Comparison of ENCODE assay signal across 9 cellular contexts in the genomic region with DNA sequence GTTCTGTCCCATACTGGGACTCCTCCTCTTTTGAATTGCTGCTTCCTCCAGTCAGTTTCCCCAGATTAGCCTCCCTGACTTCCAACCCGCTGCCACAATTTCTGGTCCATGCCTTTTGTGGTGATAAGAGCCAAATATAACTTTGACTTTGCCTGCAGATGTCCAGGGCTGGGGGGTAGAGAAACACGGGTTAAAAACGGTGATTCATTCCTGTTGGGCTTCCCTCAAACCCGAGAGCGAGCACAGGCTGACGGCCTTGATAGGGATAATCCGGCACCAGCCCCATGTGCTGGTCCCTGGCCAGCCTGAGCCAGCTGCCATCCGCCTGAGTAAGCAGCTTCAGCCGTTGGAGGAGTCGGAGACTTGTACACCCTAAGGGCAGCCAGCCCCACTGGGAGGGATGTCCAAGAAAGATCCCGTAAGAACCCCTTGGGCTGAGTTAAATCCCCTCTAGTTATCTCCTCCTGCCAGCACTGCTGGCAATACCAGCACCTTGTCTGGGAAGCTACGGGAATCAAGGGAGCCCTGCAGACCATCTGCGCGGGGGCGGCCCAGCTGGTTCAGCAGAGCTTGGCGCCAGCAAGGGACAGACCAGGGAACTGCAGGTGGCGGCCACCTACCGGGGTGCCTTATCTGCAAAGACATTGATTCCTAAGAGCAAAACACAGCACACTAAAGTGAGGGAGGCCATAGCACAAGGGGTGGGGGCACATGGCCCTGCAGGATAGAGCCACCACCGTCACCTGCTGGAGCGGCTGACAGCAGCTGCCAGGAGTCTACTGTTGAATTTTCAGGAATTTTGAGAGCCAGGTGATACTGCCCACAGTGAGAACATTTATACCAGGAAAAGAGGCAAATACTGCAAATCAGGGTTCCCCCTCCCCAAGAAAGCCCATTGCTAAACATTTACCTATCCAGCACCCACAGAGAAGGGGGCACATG. TPM values are rescaled to one million over a fixed set of nuclear protein-coding genes. Genes with fewer than 3 reads are reported as not detected.
DNase-seq lines count a peak whose midpoint lies in the region; TF ChIP-seq lines count a peak whose summit lies in the region.
"Had no signal": no experiment of that assay in that cellular context is flagged by ENCODE, and none has a peak within 500 bp of the region (broad histone marks: within the 10 kb centered on the region; RNA-seq: fewer than 3 reads in every experiment).

No MANE protein-coding gene starts in this region.

- intact Hi-C loops in OCI-LY7 (cut with micrococcal nuclease; ENCODE audit: unreplicated experiment): no loop called here
- intact Hi-C loops in colonic mucosa (cut with DNase I): no loop called here

- H3K79me2 ChIP-seq in OCI-LY7 (ENCODE audit: insufficient read depth, low read depth, low read length): no peaks in the 10 kb centered on the region

- H4K20me1 ChIP-seq in OCI-LY7 (ENCODE audit: insufficient read depth, low read length): no peaks in the 10 kb centered on the region

- TF ChIP-seq RAD21 in liver (IDR thresholded peaks at IDR 0.05): no peak

- H3K9me3 ChIP-seq in HAP-1: no peaks in the 10 kb centered on the region
- no peaks in the 10 kb centered on the region for H3K9me3 ChIP-seq in OCI-LY7 (ENCODE audit: low read length)
- no peaks in the 10 kb centered on the region for H3K9me3 ChIP-seq in colonic mucosa
- no peaks in the 10 kb centered on the region for H3K9me3 ChIP-seq in liver (ENCODE audit: control insufficient read depth in 4 of 4, low read length in 3 of 4)
- no peaks in the 10 kb centered on the region for H3K9me3 ChIP-seq in suprapubic skin

- no peaks in the 10 kb centered on the region for H3K9me2 ChIP-seq in OCI-LY7 (ENCODE audit: insufficient read depth, low read length)

- H3K4me3 ChIP-seq in BJ (ENCODE audit: low read depth, low read length) (no peak overlapping the region), HAP-1 (no peak overlapping the region), OCI-LY7 (ENCODE audit: low read depth, low read length, poor library complexity, severe bottlenecking) (no peak overlapping the region), colonic mucosa (no peak overlapping the region), liver (ENCODE audit: low read depth in 1 of 3, low read length in 3 of 3) (no peak overlapping the region), suprapubic skin (no peak overlapping the region)

- H3K9ac ChIP-seq in colonic mucosa (ENCODE audit: low read depth in 2 of 2, low read length in 2 of 2) (peak overlapping the region in 1 of 2 donors; percentile 9), liver (ENCODE audit: low read depth in 1 of 2, low read length in 2 of 2) (no peak overlapping the region)
- H3K9ac ChIP-seq: KMS-11 had no signal

- peaks cover 6% of the 10 kb centered on the region; the same call in 1 of the 2 replicates for H3K4me1 ChIP-seq in HAP-1
- H3K4me1 ChIP-seq in OCI-LY7 (ENCODE audit: insufficient read depth, low read length, poor library complexity, severe bottlenecking): peaks cover 19% of the 10 kb centered on the region
- no peaks in the 10 kb centered on the region for H3K4me1 ChIP-seq in colonic mucosa
- H3K4me1 ChIP-seq in liver (ENCODE audit: control insufficient read depth in 4 of 4, insufficient read depth in 4 of 4, low read length in 3 of 4): peaks cover 0 to 4% (median 0%) of the 10 kb centered on the region in 4 donors
- H3K4me1 ChIP-seq in suprapubic skin: peaks cover 63% of the 10 kb centered on the region

- no peak for TF ChIP-seq EP300 in suprapubic skin (IDR thresholded peaks at IDR 0.05)

- peak; percentile 95 for DNase-seq in BJ (ENCODE audit: low read depth)
- DNase-seq in HAP-1 (ENCODE audit: low spot score in 2 of 2): peak; percentile 39 to 82
- DNase-seq in OCI-LY7 (ENCODE audit: low spot score): peak; percentile 39
- DNase-seq in colonic mucosa: peak; percentile 56
- peak in 1 of 2 donors; percentile 85 for DNase-seq in suprapubic skin (ENCODE audit: low spot score in 2 of 2)
- DNase-seq in NCI-H2227 treated with DMSO at 0.1 percent for 48 hours (lab: John Stamatoyannopoulos, UW): no peak
- DNase-seq in stimulated activated CD4-positive, alpha-beta T cell treated with anti-CD3 and anti-CD28 coated beads, Interleukin-4, amount 100 ng/mL, for 24 hours: no peak

- H3K27ac ChIP-seq in OCI-LY7 (ENCODE audit: low read depth, low read length, poor library complexity, severe bottlenecking): no peak overlapping the region
- peak overlapping the region; percentile 39 for H3K27ac ChIP-seq in colonic mucosa
- H3K27ac ChIP-seq in liver (ENCODE audit: low read depth in 1 of 2, low read length in 2 of 2): no peak overlapping the region
- peak overlapping the region; percentile 56 for H3K27ac ChIP-seq in suprapubic skin
- H3K27ac ChIP-seq: KMS-11 had no signal

- CTCF ChIA-PET in BJ (lab: Yijun Ruan, JAX) (interaction anchor here (0.6 to 3.0 kb wide), 17 partner anchors 8 to 238 kb away, joined by 3 to 23 read pairs (median 3); a partner anchor contains a TSS), OCI-LY7 (lab: Charles Lee; ENCODE audit: unreplicated experiment) (interaction anchor here (0.6 kb wide), 1 partner anchor 204 kb away, joined by 3 read pairs; no protein-coding TSS in a partner anchor)

- peak overlapping the region; percentile 51; the same call in 1 of the 2 replicates for H2AFZ ChIP-seq in OCI-LY7 (ENCODE audit: low read length)

- TF ChIP-seq POLR2A in suprapubic skin (IDR thresholded peaks at IDR 0.05): no peak

- H3K27me3 ChIP-seq in BJ (ENCODE audit: control insufficient read depth, insufficient read depth, low read length) (no peaks in the 10 kb centered on the region), HAP-1 (ENCODE audit: low read depth) (no peaks in the 10 kb centered on the region), colonic mucosa (no peaks in the 10 kb centered on the region), liver (ENCODE audit: control insufficient read depth in 4 of 4, insufficient read depth in 4 of 4, low read length in 3 of 4) (no peaks in the 10 kb centered on the region), suprapubic skin (peaks cover 2% of the 10 kb centered on the region)

- 60% methylated on average over 20 of the region's 20 CpGs for WGBS in liver
- 12% methylated on average over 20 of the region's 20 CpGs for WGBS in suprapubic skin

- in situ Hi-C loops in HAP-1 (cut with MboI; ENCODE audit: low sequenced_read_pairs): no loop called here

- H3K36me3 ChIP-seq in BJ (ENCODE audit: control insufficient read depth, insufficient read depth, low read length) (peaks cover 4% of the 10 kb centered on the region), HAP-1 (replicated peaks) (no peaks in the 10 kb centered on the region), OCI-LY7 (ENCODE audit: insufficient read depth, low read length) (no peaks in the 10 kb centered on the region), colonic mucosa (no peaks in the 10 kb centered on the region), liver (ENCODE audit: control insufficient read depth in 4 of 4, insufficient read depth in 3 of 4, low read depth in 1 of 4, low read length in 3 of 4) (peaks cover 0 to 2% (median 0%) of the 10 kb centered on the region in 4 donors), suprapubic skin (peaks cover 2% of the 10 kb centered on the region)

- peak; percentile 58 for TF ChIP-seq CTCF in BJ (IDR thresholded peaks at IDR 0.05; ENCODE audit: insufficient read depth, low read depth, low read length)
- TF ChIP-seq CTCF in OCI-LY7 (conservative IDR thresholded peaks at IDR 0.05; ENCODE audit: low read length): peak; percentile 66
- TF ChIP-seq CTCF in colonic mucosa (IDR thresholded peaks at IDR 0.05): peak; percentile 22
- TF ChIP-seq CTCF in liver (IDR thresholded peaks at IDR 0.05; ENCODE audit: low read depth, low read length, missing input control): peak; percentile 8
- TF ChIP-seq CTCF in suprapubic skin (IDR thresholded peaks at IDR 0.05): peak in 1 of 2 donors; percentile 32

- peak overlapping the region; percentile 35; the same call in 1 of the 2 replicates for H3K4me2 ChIP-seq in OCI-LY7 (ENCODE audit: low read length)
- H3K4me2 ChIP-seq: KMS-11 had no signal

- POLR2A ChIA-PET in BJ (lab: Charles Lee): interaction anchor here (0.7 kb wide), 1 partner anchor 44 kb away, joined by 4 read pairs; no protein-coding TSS in a partner anchor
- POLR2A ChIA-PET in OCI-LY7 (lab: Charles Lee): interaction anchor here (0.6 kb wide), 1 partner anchor 25 kb away, joined by 5 read pairs; no protein-coding TSS in a partner anchor

- BruUV-seq in OCI-LY7 (replicated peaks; lab: Mats Ljungman, UMichigan): no TSS peak

TF ChIP-seq in liver, 16 proteins besides CTCF, POLR2A, EP300 and RAD21:
- TF ChIP-seq TAF1 (conservative IDR thresholded peaks at IDR 0.05) (no peak), SP1 (IDR thresholded peaks at IDR 0.05) (no peak), EGR1 (IDR thresholded peaks at IDR 0.05; ENCODE audit: low read depth in 2 of 2) (no peak)
- TF ChIP-seq, protein P1, sequence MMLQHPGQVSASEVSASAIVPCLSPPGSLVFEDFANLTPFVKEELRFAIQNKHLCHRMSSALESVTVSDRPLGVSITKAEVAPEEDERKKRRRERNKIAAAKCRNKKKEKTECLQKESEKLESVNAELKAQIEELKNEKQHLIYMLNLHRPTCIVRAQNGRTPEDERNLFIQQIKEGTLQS (IDR thresholded peaks at IDR 0.05): no peak

RNA-seq across cellular contexts. Expression of a gene that starts 18.1 kb away (rescaled TPM):
- 9.5 and 24.1 TPM in 2 replicates for polyA plus RNA-seq in BJ (2011; rRNA removed)
- 17.8 and 24.3 TPM in 2 replicates for polyA minus RNA-seq in BJ (2011; rRNA and poly(A)+ RNA removed)
- not detected in 2 replicates for total RNA-seq in OCI-LY7 (2014; rRNA removed; shearing (Covaris generic))
- total RNA-seq in OCI-LY7 (2022): not detected in 2 replicates
- total RNA-seq in colonic mucosa: 10 to 100 TPM in 1 of 2 donors, 1 to 10 TPM in 1; 2.1 to 12.7 TPM
- 1 to 10 TPM; 1.2 to 1.5 TPM for total RNA-seq in liver
- under 1 TPM; 0.07 to 0.36 TPM for polyA plus RNA-seq in liver
- total RNA-seq in suprapubic skin: 10 to 100 TPM; 12.8 to 19.7 (median 14.0) TPM

RNA-seq across cellular contexts. Expression of a gene that starts 46.8 kb away (rescaled TPM):
- polyA plus RNA-seq in BJ (2011; rRNA removed): 17.3 and 23.5 TPM in 2 replicates
- polyA minus RNA-seq in BJ (2011; rRNA and poly(A)+ RNA removed): 31.3 and 33.2 TPM in 2 replicates
- total RNA-seq in OCI-LY7 (2014; rRNA removed; shearing (Covaris generic)): 0.05 and 0.09 TPM in 2 replicates
- total RNA-seq in OCI-LY7 (2022): 0.31 and 0.38 TPM in 2 replicates
- total RNA-seq in colonic mucosa: 10 to 100 TPM; 26.2 to 28.1 TPM
- 10 to 100 TPM in 1 of 2 donors, 1 to 10 TPM in 1; 7.1 to 10.8 TPM for total RNA-seq in liver
- 10 to 100 TPM in 1 of 2 donors, 1 to 10 TPM in 1; 8.0 to 10.3 TPM for polyA plus RNA-seq in liver
- 10 to 100 TPM; 32.1 to 59.7 (median 49.5) TPM for total RNA-seq in suprapubic skin

RNA-seq across cellular contexts. Expression of a gene that starts 54.5 kb away (rescaled TPM):
- polyA plus RNA-seq in BJ (2011; rRNA removed) (36.6 and 37.6 TPM in 2 replicates), liver (10 to 100 TPM; 54.7 to 94.8 TPM)
- polyA minus RNA-seq in BJ (2011; rRNA and poly(A)+ RNA removed): 11.5 and 13.1 TPM in 2 replicates
- 135 and 174 TPM in 2 replicates for total RNA-seq in OCI-LY7 (2014; rRNA removed; shearing (Covaris generic))
- total RNA-seq in OCI-LY7 (2022) (91.2 and 101 TPM in 2 replicates), colonic mucosa (10 to 100 TPM; 55.3 to 94.6 TPM), liver (10 to 100 TPM; 45.2 to 84.4 TPM), suprapubic skin (100 to 1,000 TPM; 139 to 273 (median 180) TPM)

Comparison
In these comparisons a context has a peak if more than half of its experiments do, and no peak if none do; other contexts are left out.
1. DNase-seq: peak in BJ (single experiment), HAP-1 (2 of 2), OCI-LY7 (single experiment) and colonic mucosa (single experiment); none in NCI-H2227 treated with DMSO at 0.1 percent for 48 hours (single experiment) and stimulated activated CD4-positive, alpha-beta T cell treated with anti-CD3 and anti-CD28 coated beads, Interleukin-4, amount 100 ng/mL, for 24 hours (single experiment).
2. H3K27ac ChIP-seq: peak in colonic mucosa (single experiment) and suprapubic skin (single experiment); none in OCI-LY7 (single experiment) and liver (0 of 2).
3. RNA of a gene that starts 46.8 kb away (total RNA-seq): 32.1 to 59.7 TPM in suprapubic skin, 26.2 to 28.1 TPM in colonic mucosa and 7.1 to 10.8 TPM in liver; 0.05 to 0.38 TPM in OCI-LY7; every median in the first group is over 4 times any median in the second.